Comparison of ENCODE assay signal across 8 cellular contexts in the genomic region with DNA sequence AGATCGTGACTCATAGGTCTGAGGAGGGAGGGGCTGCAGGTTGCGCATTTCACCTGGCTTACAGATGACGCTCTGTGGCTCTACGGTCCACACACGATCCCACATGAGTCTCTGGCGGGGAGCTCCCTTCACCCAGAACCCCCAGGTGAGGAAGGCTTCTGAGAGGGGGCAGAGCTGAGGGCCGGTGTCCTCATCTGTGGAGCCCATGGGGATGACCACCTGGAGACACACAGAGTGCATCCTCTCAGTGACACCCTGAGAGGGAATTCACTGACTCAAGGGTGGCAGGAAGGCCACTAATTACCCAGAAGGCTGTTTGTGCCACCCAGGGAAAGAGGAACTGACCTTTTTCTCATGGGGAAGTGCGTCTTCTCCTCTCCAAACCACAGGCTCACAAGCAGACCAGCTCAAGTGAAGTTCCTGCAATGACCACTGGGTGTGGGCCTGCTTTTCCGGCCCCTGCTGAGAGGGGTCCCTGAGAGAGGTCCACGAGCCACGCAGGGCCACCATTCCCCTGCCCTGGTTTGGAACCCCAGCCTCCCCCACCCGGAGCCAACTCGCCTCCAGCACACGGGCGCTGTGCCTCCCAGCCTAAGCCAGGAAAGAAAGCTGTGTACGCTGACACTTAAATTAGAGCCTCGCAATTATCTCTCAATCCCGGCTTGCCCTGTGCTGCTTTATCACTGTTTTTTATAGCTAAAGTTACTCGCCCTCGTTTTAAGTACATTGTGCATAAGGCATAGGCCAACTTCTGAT.
DNase-seq lines count a peak whose midpoint lies in the region; ATAC-seq and TF ChIP-seq lines count a peak whose summit lies in the region.

No MANE protein-coding gene starts in this region.

- H4K20me1 ChIP-seq in DND-41 (ENCODE audit: insufficient read depth, low read length): no peaks in the 10 kb centered on the region

- H3K27me3 ChIP-seq in DND-41 (ENCODE audit: insufficient read depth, low read length, poor library complexity) (no peaks in the 10 kb centered on the region), lower lobe of right lung (ENCODE audit: low read depth) (no peaks in the 10 kb centered on the region)

- H3K4me2 ChIP-seq in DND-41 (ENCODE audit: insufficient read depth, low read length): no peak overlapping the region

- ATAC-seq in DND-41 (ENCODE audit: insufficient read depth, low read depth) (no peak), GM19455 (IDR thresholded peaks at IDR 0.05; ENCODE audit: unreplicated experiment) (peak; percentile 99), HG03354 (IDR thresholded peaks at IDR 0.05; ENCODE audit: poor library complexity, severe bottlenecking, unreplicated experiment) (peak; percentile 99), lower lobe of right lung (peak; percentile 87 to 92)

- H3K9me3 ChIP-seq in DND-41 (ENCODE audit: insufficient read depth, low read length, severe bottlenecking) (no peaks in the 10 kb centered on the region), lower lobe of right lung (no peaks in the 10 kb centered on the region)

- intact Hi-C loops in lower lobe of right lung (cut with DNase I): no loop called here

- H2AFZ ChIP-seq in DND-41 (ENCODE audit: low read depth, low read length): no peak overlapping the region

- no peak overlapping the region for H3K27ac ChIP-seq in DND-41 (ENCODE audit: low read length)
- H3K27ac ChIP-seq in VCaP: no peak overlapping the region
- peak overlapping the region; percentile 49 for H3K27ac ChIP-seq in lower lobe of right lung

- H3K36me3 ChIP-seq in DND-41 (ENCODE audit: insufficient read depth, low read length) (no peaks in the 10 kb centered on the region), lower lobe of right lung (no peaks in the 10 kb centered on the region)

- H3K79me2 ChIP-seq in DND-41 (ENCODE audit: insufficient read depth, low read length): no peaks in the 10 kb centered on the region

- H3K4me3 ChIP-seq in DND-41 (ENCODE audit: low read depth in 1 of 2, low read length in 2 of 2) (no peak overlapping the region), lower lobe of right lung (no peak overlapping the region)

- H3K9ac ChIP-seq in DND-41 (ENCODE audit: low read depth, low read length): no peak overlapping the region

- DNase-seq in DND-41 (no peak), lower lobe of right lung (peak; percentile 70), NCI-H2171 treated with DMSO at 0.1 percent for 48 hours (lab: John Stamatoyannopoulos, UW) (no peak), SW480 (ENCODE audit: low spot score) (no peak)
- DNase-seq in activated CD4-positive, alpha-beta T cell treated with anti-CD3 and anti-CD28 coated beads, Interleukin-2, amount 50 U/mL, for 1 hour: no peak

- TF ChIP-seq CTCF in DND-41 (IDR thresholded peaks at IDR 0.05; ENCODE audit: borderline replicate concordance, extremely low read depth, low read length, poor library complexity, severe bottlenecking) (peak; percentile 22), VCaP (conservative IDR thresholded peaks at IDR 0.05) (peak; percentile 46), lower lobe of right lung (IDR thresholded peaks at IDR 0.05) (peak; percentile 44)

- H3K4me1 ChIP-seq in DND-41 (ENCODE audit: insufficient read depth, low read length) (no peaks in the 10 kb centered on the region), lower lobe of right lung (no peaks in the 10 kb centered on the region)
